8 cellular contexts compared by ENCODE assay signal in the genomic region with DNA sequence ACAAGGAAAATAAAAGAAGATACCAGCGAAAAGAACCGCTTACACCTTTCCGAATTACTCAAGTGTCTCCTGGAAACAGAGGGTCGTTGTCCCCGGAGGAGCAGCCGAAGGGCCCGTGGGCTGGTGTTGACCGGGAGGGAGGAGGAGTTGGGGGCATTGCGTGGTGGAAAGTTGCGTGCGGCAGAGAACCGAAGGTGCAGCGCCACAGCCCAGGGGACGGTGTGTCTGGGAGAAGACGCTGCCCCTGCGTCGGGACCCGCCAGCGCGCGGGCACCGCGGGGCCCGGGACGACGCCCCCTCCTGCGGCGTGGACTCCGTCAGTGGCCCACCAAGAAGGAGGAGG. TPM values are rescaled to one million over a fixed set of nuclear protein-coding genes. Genes with fewer than 3 reads are reported as not detected.
DNase-seq lines count a peak whose midpoint lies in the region; ATAC-seq and TF ChIP-seq lines count a peak whose summit lies in the region.

No MANE protein-coding gene starts in this region.

- no peak for TF ChIP-seq CTCF in AG04449 (IDR thresholded peaks at IDR 0.05; ENCODE audit: insufficient read depth, low read length, missing control alignments)

- ATAC-seq in GM21447 (IDR thresholded peaks at IDR 0.05; ENCODE audit: unreplicated experiment) = peak; percentile 5
- peak; percentile 14 to 17 for ATAC-seq in stimulated activated naive B cell treated with anti-CD40 and anti-IgM and Interleukin-4, amounts not matched to agents 10 μg/mL and 1 μg/mL and 100 μg/mL, for 72 hours (replicated peaks)
- ATAC-seq in GM21723 (IDR thresholded peaks at IDR 0.05; ENCODE audit: unreplicated experiment) = no peak

- peak overlapping the region; percentile 95 for H3K4me3 ChIP-seq in AG04449 (ENCODE audit: low read depth, low read length)

- POLR2A ChIA-PET in AG04449 (lab: Yijun Ruan, JAX) = interaction anchor here (0.6 to 1.2 kb wide), 3 partner anchors 415 to 763 kb away, joined by 3 read pairs; no protein-coding TSS in a partner anchor

- CTCF ChIA-PET in AG04449 (lab: Yijun Ruan, JAX) = interaction anchor here (0.8 to 8.0 kb wide), 14 partner anchors 14 to 1094 kb away, joined by 3 to 65 read pairs (median 4); no protein-coding TSS in a partner anchor

- H3K27ac Mint-ChIP-seq in T-helper 1 cell treated with Interleukin-12 subunit alpha and Interleukin-12 subunit beta and Interleukin-4 antibody, amounts not matched to agents 30 μg/mL and 1 μg/mL, for 36 hours = peak overlapping the region; percentile 88
- H3K27ac Mint-ChIP-seq in dendritic cell treated with granulocyte-macrophage colony-stimulating factor and Interleukin-4, amounts not matched to agents 40 ng/mL and 50 ng/mL, for 4 days = peak overlapping the region; percentile 99
- peak overlapping the region; percentile 100 for H3K27ac Mint-ChIP-seq in stimulated activated naive B cell treated with anti-CD40 and anti-IgM and Interleukin-4, amounts not matched to agents 10 μg/mL and 1 μg/mL and 100 μg/mL, for 72 hours

- no peaks in the 10 kb centered on the region for H3K9me3 Mint-ChIP-seq in T-helper 1 cell treated with Interleukin-12 subunit alpha and Interleukin-12 subunit beta and Interleukin-4 antibody, amounts not matched to agents 30 μg/mL and 1 μg/mL, for 36 hours
- H3K9me3 Mint-ChIP-seq in dendritic cell treated with granulocyte-macrophage colony-stimulating factor and Interleukin-4, amounts not matched to agents 40 ng/mL and 50 ng/mL, for 4 days = no peaks in the 10 kb centered on the region
- H3K9me3 Mint-ChIP-seq in stimulated activated naive B cell treated with anti-CD40 and anti-IgM and Interleukin-4, amounts not matched to agents 10 μg/mL and 1 μg/mL and 100 μg/mL, for 72 hours = no peaks in the 10 kb centered on the region

- peaks cover 23% of the 10 kb centered on the region for H3K27me3 Mint-ChIP-seq in T-helper 1 cell treated with Interleukin-12 subunit alpha and Interleukin-12 subunit beta and Interleukin-4 antibody, amounts not matched to agents 30 μg/mL and 1 μg/mL, for 36 hours (ENCODE audit: low read depth)
- H3K27me3 Mint-ChIP-seq in dendritic cell treated with granulocyte-macrophage colony-stimulating factor and Interleukin-4, amounts not matched to agents 40 ng/mL and 50 ng/mL, for 4 days = no peaks in the 10 kb centered on the region
- no peaks in the 10 kb centered on the region for H3K27me3 Mint-ChIP-seq in stimulated activated naive B cell treated with anti-CD40 and anti-IgM and Interleukin-4, amounts not matched to agents 10 μg/mL and 1 μg/mL and 100 μg/mL, for 72 hours

- intact Hi-C loops in dendritic cell treated with granulocyte-macrophage colony-stimulating factor and Interleukin-4, amounts not matched to agents 40 ng/mL and 50 ng/mL, for 4 days (cut with micrococcal nuclease) = loop anchor here (5.0 to 10.0 kb wide), 3 partner anchors 225 to 772 kb away; no protein-coding TSS in a partner anchor

- DNase-seq in AG04449 (ENCODE audit: low read depth, low spot score) = no peak
- peak; percentile 39 to 59 for DNase-seq in lung microvascular endothelial cell (ENCODE audit: low read depth in 2 of 2)
- DNase-seq in stimulated activated naive B cell treated with anti-CD40 and anti-IgM and Interleukin-4, amounts not matched to agents 10 μg/mL and 1 μg/mL and 100 μg/mL, for 72 hours = peak; percentile 55
- no peak for DNase-seq in NCI-H187 (lab: John Stamatoyannopoulos, UW)

- H3K4me1 Mint-ChIP-seq in T-helper 1 cell treated with Interleukin-12 subunit alpha and Interleukin-12 subunit beta and Interleukin-4 antibody, amounts not matched to agents 30 μg/mL and 1 μg/mL, for 36 hours (ENCODE audit: low read depth) = peaks cover 30% of the 10 kb centered on the region
- peaks cover 48% of the 10 kb centered on the region for H3K4me1 Mint-ChIP-seq in dendritic cell treated with granulocyte-macrophage colony-stimulating factor and Interleukin-4, amounts not matched to agents 40 ng/mL and 50 ng/mL, for 4 days (ENCODE audit: low read depth)
- peaks cover 17 to 47% of the 10 kb centered on the region in 2 donors for H3K4me1 Mint-ChIP-seq in stimulated activated naive B cell treated with anti-CD40 and anti-IgM and Interleukin-4, amounts not matched to agents 10 μg/mL and 1 μg/mL and 100 μg/mL, for 72 hours

- H3K36me3 Mint-ChIP-seq in T-helper 1 cell treated with Interleukin-12 subunit alpha and Interleukin-12 subunit beta and Interleukin-4 antibody, amounts not matched to agents 30 μg/mL and 1 μg/mL, for 36 hours (ENCODE audit: low read depth) = no peaks in the 10 kb centered on the region
- peaks cover 30% of the 10 kb centered on the region for H3K36me3 Mint-ChIP-seq in dendritic cell treated with granulocyte-macrophage colony-stimulating factor and Interleukin-4, amounts not matched to agents 40 ng/mL and 50 ng/mL, for 4 days (ENCODE audit: low read depth)
- peaks cover 2 to 9% of the 10 kb centered on the region in 2 donors for H3K36me3 Mint-ChIP-seq in stimulated activated naive B cell treated with anti-CD40 and anti-IgM and Interleukin-4, amounts not matched to agents 10 μg/mL and 1 μg/mL and 100 μg/mL, for 72 hours

- H3K4me3 Mint-ChIP-seq in T-helper 1 cell treated with Interleukin-12 subunit alpha and Interleukin-12 subunit beta and Interleukin-4 antibody, amounts not matched to agents 30 μg/mL and 1 μg/mL, for 36 hours = peak overlapping the region; percentile 88
- peak overlapping the region; percentile 87 for H3K4me3 Mint-ChIP-seq in dendritic cell treated with granulocyte-macrophage colony-stimulating factor and Interleukin-4, amounts not matched to agents 40 ng/mL and 50 ng/mL, for 4 days
- peak overlapping the region; percentile 95 to 96 for H3K4me3 Mint-ChIP-seq in stimulated activated naive B cell treated with anti-CD40 and anti-IgM and Interleukin-4, amounts not matched to agents 10 μg/mL and 1 μg/mL and 100 μg/mL, for 72 hours

RNA-seq across cellular contexts. Expression of gene ALCAM, which starts 0.3 kb away (rescaled TPM):
- 21.4 and 47.3 TPM in 2 replicates for total RNA-seq in lung microvascular endothelial cell

Comparison
In these comparisons a context has a peak if more than half of its experiments do, and no peak if none do; other contexts are left out.
1. DNase-seq: peak in lung microvascular endothelial cell (2 of 2) and stimulated activated naive B cell treated with anti-CD40 and anti-IgM and Interleukin-4, amounts not matched to agents 10 μg/mL and 1 μg/mL and 100 μg/mL, for 72 hours (single experiment); none in AG04449 (single experiment) and NCI-H187 (0 of 2).
2. Peak in every context shown above with its lines, with median percentiles within 50 percentile points of each other: H3K27ac Mint-ChIP-seq and H3K4me3 Mint-ChIP-seq.